Comparison of ENCODE assay signal across 8 cellular contexts in the genomic region with DNA sequence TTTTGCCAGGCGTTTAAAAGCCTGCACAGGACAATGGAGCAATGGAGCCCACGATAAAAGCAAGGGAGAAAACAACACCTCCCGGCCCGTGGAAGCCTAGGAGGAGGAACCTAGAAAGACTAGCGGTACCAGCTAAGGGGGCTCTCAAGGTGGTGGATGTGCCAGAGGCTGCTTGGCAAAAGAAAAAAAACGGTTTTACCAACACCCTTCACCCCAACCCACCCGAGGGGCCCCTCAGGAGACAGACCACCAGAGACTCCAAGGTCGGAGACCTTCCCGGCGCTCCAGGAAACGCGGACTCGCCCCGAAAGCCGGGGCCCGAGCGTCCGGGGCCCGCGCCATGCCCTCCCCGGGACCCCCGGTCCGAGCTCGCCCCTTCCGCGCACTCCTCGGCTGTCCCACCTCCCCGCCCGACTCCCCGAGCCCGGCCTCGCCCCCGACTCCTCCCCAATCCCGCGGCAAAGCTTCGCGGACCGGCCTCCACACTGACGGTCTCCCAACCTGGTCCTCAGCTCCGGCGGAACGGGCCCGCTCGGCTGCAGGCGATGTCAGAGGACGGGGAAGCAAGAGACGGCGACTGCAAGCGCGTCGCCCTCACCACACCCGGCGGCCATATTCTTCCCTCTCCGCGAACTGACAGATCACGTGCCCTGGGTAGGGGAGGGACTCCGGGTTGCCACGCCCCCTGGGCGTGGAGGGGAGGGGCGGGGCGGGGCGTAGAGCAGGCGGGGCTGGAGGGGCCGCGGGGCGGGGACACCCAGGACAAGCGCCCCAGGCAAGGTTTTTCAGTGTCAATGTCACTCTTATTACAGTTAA. TPM values are rescaled to one million over a fixed set of nuclear protein-coding genes. Genes with fewer than 3 reads are reported as not detected.
DNase-seq lines count a peak whose midpoint lies in the region; TF ChIP-seq lines count a peak whose summit lies in the region.

A gene (minus strand): TSS at position 635 of the 816 bp plus-strand sequence. CDS start 10,520 bp downstream, outside the sequence.

- peak within 1 kb of the TSS; percentile 99 for H3K27ac Mint-ChIP-seq in neural crest cell (ENCODE audit: unreplicated experiment)

- no peaks in the 10 kb centered on the region for H3K9me3 ChIP-seq in stomach smooth muscle (ENCODE audit: control insufficient read depth in 2 of 2, low read length in 2 of 2)

- H3K27me3 ChIP-seq in stomach smooth muscle (ENCODE audit: control insufficient read depth in 1 of 2, insufficient read depth in 2 of 2, low read length in 2 of 2), result no peaks in the 10 kb centered on the region

- H3K9ac ChIP-seq in stomach smooth muscle (ENCODE audit: low read length in 2 of 2), result peak within 1 kb of the TSS; percentile 72 to 81

- peaks cover 28% of the 10 kb centered on the region for H3K4me1 Mint-ChIP-seq in neural crest cell

- H3K27ac ChIP-seq in stomach smooth muscle (ENCODE audit: low read length), result peak within 1 kb of the TSS; percentile 67

- no peaks in the 10 kb centered on the region for H3K27me3 Mint-ChIP-seq in neural crest cell (ENCODE audit: low read depth)

- DNase-seq in ELF-1 (ENCODE audit: low read depth, low spot score), result peak; percentile 72
- DNase-seq in GOT3 (lab: John Stamatoyannopoulos, UW), result peak; percentile 31
- DNase-seq in LNCaP clone FGC (ENCODE audit: low read depth), result peak; percentile 37
- DNase-seq in SHP77 treated with DMSO at 0.1 percent for 48 hours (lab: John Stamatoyannopoulos, UW), result peak; percentile 26
- peak; percentile 83 for DNase-seq in activated gamma-delta T cell treated with Interleukin-2 at 50 U/mL for 16 hours
- peak; percentile 80 to 94 for DNase-seq in foreskin fibroblast
- peak; percentile 77 for DNase-seq in neural crest cell (ENCODE audit: low read depth, low spot score)

- peaks cover 2% of the 10 kb centered on the region for H3K36me3 Mint-ChIP-seq in neural crest cell (ENCODE audit: low read depth)

- no peaks in the 10 kb centered on the region for H3K9me3 Mint-ChIP-seq in neural crest cell

- H3K4me3 ChIP-seq in LNCaP clone FGC (ENCODE audit: low read depth, low read length) (peak within 1 kb of the TSS; percentile 86), foreskin fibroblast (ENCODE audit: low read depth in 1 of 2, low read length in 2 of 2) (peak within 1 kb of the TSS; percentile 72 to 82), stomach smooth muscle (ENCODE audit: low read length in 2 of 2) (peak within 1 kb of the TSS; percentile 80 to 91)

- TF ChIP-seq CTCF in LNCaP clone FGC (IDR thresholded peaks at IDR 0.05; ENCODE audit: control insufficient read depth, extremely low read depth, insufficient read depth) (no peak), foreskin fibroblast (IDR thresholded peaks at IDR 0.05; ENCODE audit: low read depth, low read length) (no peak), neural crest cell (conservative IDR thresholded peaks at IDR 0.05) (no peak)

- peaks cover 29% of the 10 kb centered on the region for H3K4me1 ChIP-seq in stomach smooth muscle (ENCODE audit: control insufficient read depth, insufficient read depth, low read length)

- no peaks in the 10 kb centered on the region for H3K36me3 ChIP-seq in stomach smooth muscle (ENCODE audit: control insufficient read depth in 2 of 2, insufficient read depth in 2 of 2, low read length in 2 of 2)

- peak within 1 kb of the TSS; percentile 99 for H3K4me3 Mint-ChIP-seq in neural crest cell

RNA-seq across cellular contexts. Expression of the gene that starts here (rescaled TPM):
- total RNA-seq in neural crest cell, result 60.3 and 61.1 TPM in 2 replicates

Comparison
In these comparisons a context has a peak if more than half of its experiments do, and no peak if none do; other contexts are left out.
1. Peak in every context shown above with its lines: DNase-seq, H3K4me3 ChIP-seq and H3K27ac ChIP-seq.
2. DNase-seq: peak in every context shown above with its lines; median percentile 87 in foreskin fibroblast; 83 in activated gamma-delta T cell treated with Interleukin-2 at 50 U/mL for 16 hours; 77 in neural crest cell; 72 in ELF-1; 37 in LNCaP clone FGC; 31 in GOT3; 26 in SHP77 treated with DMSO at 0.1 percent for 48 hours.